Comparison of ENCODE assay signal across 16 cellular contexts in genomic region chr4:52142816-52143215, GRCh38.
DNase-seq lines count a peak whose midpoint lies in the region; ATAC-seq and TF ChIP-seq lines count a peak whose summit lies in the region.
"Had no signal": no experiment of that assay in that cellular context is flagged by ENCODE, and none has a peak within 500 bp of the region (broad histone marks: within the 10 kb centered on the region; RNA-seq: fewer than 3 reads in every experiment).

No MANE protein-coding gene starts in this region.

- CTCF ChIA-PET in A673 (lab: Charles Lee): no interaction called here

- ATAC-seq in HG03439 (IDR thresholded peaks at IDR 0.05; ENCODE audit: unreplicated experiment): no peak
- ATAC-seq: CD8-positive, alpha-beta T cell; HepG2 had no signal

- no peaks in the 10 kb centered on the region for H3K9me3 ChIP-seq in A673 (ENCODE audit: low read depth, low read length, poor library complexity, severe bottlenecking)
- H3K9me3 ChIP-seq: HAP-1 had no signal

- BruUV-seq in A673 (replicated peaks; lab: Mats Ljungman, UMichigan): no TSS peak

- no peaks in the 10 kb centered on the region for H3K27me3 ChIP-seq in A673 (replicated peaks; ENCODE audit: insufficient read depth, low read depth, low read length, poor library complexity)

- TF ChIP-seq CTCF in A673 (conservative IDR thresholded peaks at IDR 0.05; ENCODE audit: low read depth, low read length) (no peak), foreskin fibroblast (IDR thresholded peaks at IDR 0.05; ENCODE audit: low read depth, low read length) (no peak)

- DNase-seq in A673 (ENCODE audit: low spot score): peak; percentile 1
- peak; percentile 0 for DNase-seq in HCEC 1CT
- peak; percentile 18 for DNase-seq in MV-4-11 (lab: John Stamatoyannopoulos, UW)
- peak; percentile 10 to 42 for DNase-seq in foreskin fibroblast
- DNase-seq in activated CD4-positive, CD25-positive, alpha-beta regulatory T cell treated with anti-CD3 and anti-CD28 coated beads, Interleukin-2, amount 50 U/mL, for 72 hours: no peak
- DNase-seq in 8988T: no peak
- DNase-seq: CD8-positive, alpha-beta T cell; COR-L47; DMS153; DMS79 treated with DMSO at 0.1 percent for 48 hours; EL; GOT3; HFFc6 had no signal

- intact Hi-C loops in A673 (cut with micrococcal nuclease; ENCODE audit: unreplicated experiment): no loop called here

- H3K4me3 ChIP-seq in A673 (ENCODE audit: low read depth, low read length, poor library complexity, severe bottlenecking): no peak overlapping the region
- H3K4me3 ChIP-seq in foreskin fibroblast (ENCODE audit: low read depth in 1 of 2, low read length in 2 of 2): no peak overlapping the region
- H3K4me3 ChIP-seq: HAP-1 had no signal

- no peaks in the 10 kb centered on the region for H3K36me3 ChIP-seq in A673 (ENCODE audit: insufficient read depth, low read length, poor library complexity, severe bottlenecking)
- H3K36me3 ChIP-seq: HAP-1 had no signal

- no peak overlapping the region for H3K27ac ChIP-seq in A673 (ENCODE audit: low read depth, low read length, poor library complexity, severe bottlenecking)

- H3K4me1 ChIP-seq in A673 (ENCODE audit: insufficient read depth, low read length, poor library complexity, severe bottlenecking): no peaks in the 10 kb centered on the region

- POLR2A ChIA-PET in A673 (lab: Charles Lee; ENCODE audit: low non-redundant PET): no interaction called here

Comparison
In these comparisons a context has a peak if more than half of its experiments do, and no peak if none do; other contexts are left out.
1. DNase-seq: peak in A673 (single experiment), HCEC 1CT (single experiment), MV-4-11 (single experiment) and foreskin fibroblast (2 of 2); none in activated CD4-positive, CD25-positive, alpha-beta regulatory T cell treated with anti-CD3 and anti-CD28 coated beads, Interleukin-2, amount 50 U/mL, for 72 hours (single experiment) and 8988T (single experiment).